Comparison of ENCODE assay signal across 16 cellular contexts in genomic region chr9:24218656-24219055, GRCh38.
DNase-seq lines count a peak whose midpoint lies in the region; ATAC-seq and TF ChIP-seq lines count a peak whose summit lies in the region.
"Had no signal": no experiment of that assay in that cellular context is flagged by ENCODE, and none has a peak within 500 bp of the region (broad histone marks: within the 10 kb centered on the region; RNA-seq: fewer than 3 reads in every experiment).

No MANE protein-coding gene starts in this region.

- no peak for TF ChIP-seq POLR2A in erythroblast (IDR thresholded peaks at IDR 0.05; ENCODE audit: low read length)

- H3K79me2 ChIP-seq in PC-3 (ENCODE audit: low read length) (no peaks in the 10 kb centered on the region), trophoblast cell (ENCODE audit: control insufficient read depth, insufficient read depth, low read length, poor library complexity) (no peaks in the 10 kb centered on the region)

- H3K9ac ChIP-seq in PC-3 (ENCODE audit: low read length) (no peak overlapping the region), trophoblast cell (ENCODE audit: low read length) (no peak overlapping the region)

- H3K27me3 ChIP-seq in PC-3 (ENCODE audit: low read length) (no peaks in the 10 kb centered on the region), trophoblast cell (ENCODE audit: insufficient read depth, low read length) (no peaks in the 10 kb centered on the region)
- H3K27me3 ChIP-seq: SJSA1 had no signal

- CTCF ChIA-PET in PC-3 (lab: Charles Lee) = no interaction called here

- H3K18ac ChIP-seq in trophoblast cell (ENCODE audit: low read length) = no peak overlapping the region

- H3K79me1 ChIP-seq in trophoblast cell (ENCODE audit: low read length) = peaks cover 8% of the 10 kb centered on the region

- no peaks in the 10 kb centered on the region for H3F3A ChIP-seq in PC-3 (ENCODE audit: low read length, unreplicated experiment)

- no peak overlapping the region for H3K14ac ChIP-seq in trophoblast cell (ENCODE audit: low read length)

- H2AFZ ChIP-seq in PC-3 (ENCODE audit: low read length) (no peak overlapping the region), trophoblast cell (ENCODE audit: insufficient read depth, low read length, poor library complexity) (no peak overlapping the region)
- H2AFZ ChIP-seq: PC-9 had no signal

- WGBS in trophoblast cell (ENCODE audit: extremely low coverage, insufficient coverage, insufficient read length) = no CpG with 5 or more reads among the region's 2 CpGs

- no peak overlapping the region for H4K12ac ChIP-seq in trophoblast cell (ENCODE audit: low read depth, low read length)

- TF ChIP-seq CTCF in PC-3 (conservative IDR thresholded peaks at IDR 0.05; ENCODE audit: low read depth, low read length) = no peak
- TF ChIP-seq CTCF in astrocyte of the spinal cord (IDR thresholded peaks at IDR 0.05; ENCODE audit: low read depth, low read length) = no peak

- POLR2A ChIA-PET in PC-3 (lab: Charles Lee; ENCODE audit: unreplicated experiment) = no interaction called here

- no peak overlapping the region for H3K27ac ChIP-seq in PC-3 (ENCODE audit: low read length)
- peak overlapping the region; percentile 39 for H3K27ac ChIP-seq in trophoblast cell (ENCODE audit: low read depth, low read length)
- H3K27ac ChIP-seq: C4-2B, HL-60, PC-9, SJSA1 had no signal

- no peak overlapping the region for H2BK120ac ChIP-seq in trophoblast cell (ENCODE audit: insufficient read depth, low read length, poor library complexity)

- no peak overlapping the region for H2BK5ac ChIP-seq in trophoblast cell (ENCODE audit: low read depth, low read length, poor library complexity)

- no peak overlapping the region for H2BK12ac ChIP-seq in trophoblast cell (ENCODE audit: low read length)

- no peaks in the 10 kb centered on the region for H4K20me1 ChIP-seq in PC-3 (ENCODE audit: low read length)

- H3K9me3 ChIP-seq in PC-3 (ENCODE audit: low read length) (no peaks in the 10 kb centered on the region), trophoblast cell (ENCODE audit: insufficient read depth, low read depth, low read length) (no peaks in the 10 kb centered on the region)
- H3K9me3 ChIP-seq: SJSA1 had no signal

- no peak overlapping the region for H2AK5ac ChIP-seq in trophoblast cell (ENCODE audit: low read length)

- intact Hi-C loops in PC-3 (cut with micrococcal nuclease) = no loop called here

- no peak overlapping the region for H3K4me2 ChIP-seq in PC-3 (ENCODE audit: low read length)
- no peak overlapping the region for H3K4me2 ChIP-seq in trophoblast cell (ENCODE audit: low read length)
- H3K4me2 ChIP-seq: PC-9 had no signal

- H3K4me3 ChIP-seq in PC-3 (ENCODE audit: low read length) = no peak overlapping the region
- H3K4me3 ChIP-seq in astrocyte of the spinal cord (ENCODE audit: low read depth, low read length) = no peak overlapping the region
- H3K4me3 ChIP-seq in trophoblast cell (ENCODE audit: low read depth, low read length) = no peak overlapping the region
- H3K4me3 ChIP-seq: PC-9, SJSA1 had no signal

- H3K4me1 ChIP-seq in PC-3 (ENCODE audit: insufficient read depth, low read length) (no peaks in the 10 kb centered on the region), trophoblast cell (ENCODE audit: control insufficient read depth in 1 of 2, insufficient read depth in 2 of 2, low read length in 2 of 2) (peaks cover 0 to 6% of the 10 kb centered on the region in 2 experiments)
- H3K4me1 ChIP-seq: SJSA1 had no signal

- H3K4ac ChIP-seq in trophoblast cell (ENCODE audit: low read depth, low read length) = no peak overlapping the region

- DNase-seq in HS-5 (ENCODE audit: low read depth) = peak; percentile 69
- peak; percentile 60 for DNase-seq in PC-3
- DNase-seq in astrocyte of the spinal cord (ENCODE audit: low read depth, low spot score) = peak; percentile 24
- DNase-seq in trophoblast cell = peak in 1 of 2 donors; percentile 27
- DNase-seq in erythroblast (lab: John Stamatoyannopoulos, UW) = no peak
- DNase-seq in AG08395 (ENCODE audit: low spot score) = no peak
- DNase-seq: DMS 273 treated with DMSO at 0.1 percent for 48 hours, DND-41, Kasumi-1, NCI-H1694 treated with DMSO at 0.1 percent for 48 hours, NCI-H524, PC-9 had no signal

- H3K9me2 ChIP-seq in PC-3 (replicated peaks; ENCODE audit: low read length) = no peaks in the 10 kb centered on the region

- H4K91ac ChIP-seq in trophoblast cell (ENCODE audit: low read depth, low read length) = no peak overlapping the region

- BruUV-seq in PC-3 (replicated peaks; lab: Mats Ljungman, UMichigan) = no TSS peak

- no peak overlapping the region for H3K23ac ChIP-seq in trophoblast cell (ENCODE audit: low read length)

- in situ Hi-C loops in astrocyte of the spinal cord (cut with HindIII; ENCODE audit: low sequenced_read_pairs) = no loop called here

- ATAC-seq in PC-3 (peak; percentile 94), HG03342 (IDR thresholded peaks at IDR 0.05; ENCODE audit: unreplicated experiment) (no peak)

- H4K8ac ChIP-seq in trophoblast cell (ENCODE audit: low read depth, low read length) = no peak overlapping the region

- H3K36me3 ChIP-seq in PC-3 (ENCODE audit: low read depth, low read length) = no peaks in the 10 kb centered on the region
- no peaks in the 10 kb centered on the region for H3K36me3 ChIP-seq in trophoblast cell (ENCODE audit: control insufficient read depth in 1 of 2, insufficient read depth in 2 of 2, low read length in 2 of 2)
- H3K36me3 ChIP-seq: SJSA1 had no signal

Comparison
In these comparisons a context has a peak if more than half of its experiments do, and no peak if none do; other contexts are left out.
1. DNase-seq: peak in HS-5 (single experiment), PC-3 (single experiment) and astrocyte of the spinal cord (single experiment); none in erythroblast (0 of 2) and AG08395 (single experiment).